ENCODE assay signal across 21 cellular contexts in genomic region chr3:33167716-33168339, GRCh38. TPM values are rescaled to one million over a fixed set of nuclear protein-coding genes. Genes with fewer than 3 reads are reported as not detected.
A peak's percentile ranks its signal among the peaks of the same experiment; 100 is the strongest.
DNase-seq lines count a peak whose midpoint lies in the region; ATAC-seq, FAIRE-seq and TF ChIP-seq lines count a peak whose summit lies in the region.
"Had no signal": no experiment of that assay in that cellular context is flagged by ENCODE, and none has a peak within 500 bp of the region (broad histone marks: within the 10 kb centered on the region; RNA-seq: fewer than 3 reads in every experiment).

No MANE protein-coding gene starts in this region.

- H2BK5ac ChIP-seq in mesendoderm (ENCODE audit: low read length), result no peak overlapping the region

- WGBS in HepG2 (ENCODE audit: low lambda C conversion rate), result 4% methylated on average over 3 of the region's 3 CpGs
- 44% methylated on average over 2 of the region's 3 CpGs for WGBS in right lobe of liver (ENCODE audit: insufficient coverage, low coverage, low lambda C conversion rate, missing lambda C conversion rate)
- WGBS in GM12878 (ENCODE audit: insufficient coverage, insufficient replicate concordance, low lambda C conversion rate, missing lambda C conversion rate), result 22% methylated on average over 3 of the region's 3 CpGs
- no CpG with 5 or more reads among the region's 3 CpGs for WGBS in mesendoderm (ENCODE audit: extremely low coverage, insufficient coverage, low lambda C conversion rate)

- no peak overlapping the region for H3K4ac ChIP-seq in mesendoderm (ENCODE audit: low read depth, low read length)

- BruUV-seq in HepG2 (replicated peaks; lab: Mats Ljungman, UMichigan) (no TSS peak), GM12878 (replicated peaks; lab: Mats Ljungman, UMichigan) (no TSS peak)

- no peaks in the 10 kb centered on the region for H3K9me3 ChIP-seq in HepG2 (ENCODE audit: low read length)
- H3K9me3 ChIP-seq in right lobe of liver, result no peaks in the 10 kb centered on the region
- no peaks in the 10 kb centered on the region for H3K9me3 ChIP-seq in GM12878 (replicated peaks; ENCODE audit: control insufficient read depth, insufficient read depth, low read length)
- H3K9me3 ChIP-seq: HAP-1, Peyer's patch, upper lobe of left lung had no signal

- no peak overlapping the region for H3K23ac ChIP-seq in mesendoderm (ENCODE audit: low read length)

- H2BK15ac ChIP-seq in mesendoderm (replicated peaks; ENCODE audit: low read depth), result no peak overlapping the region

- H3K4me1 ChIP-seq in HepG2 (ENCODE audit: insufficient read depth, low read length) (peaks cover 23% of the 10 kb centered on the region), right lobe of liver (no peaks in the 10 kb centered on the region), GM12878 (ENCODE audit: control insufficient read depth, insufficient read depth, low read length) (no peaks in the 10 kb centered on the region), mesendoderm (ENCODE audit: control insufficient read depth, low read depth, low read length) (no peaks in the 10 kb centered on the region)
- H3K4me1 ChIP-seq: HAP-1, Peyer's patch, upper lobe of left lung had no signal

- no peak overlapping the region for H3K56ac ChIP-seq in mesendoderm (ENCODE audit: low read length)

- no peak overlapping the region for H3K4me3 ChIP-seq in HepG2 (replicated peaks in 1 of 3; ENCODE audit: insufficient read depth in 1 of 3, low read depth in 2 of 3, low read length in 3 of 3)
- H3K4me3 ChIP-seq in right lobe of liver, result no peak overlapping the region
- no peak overlapping the region for H3K4me3 ChIP-seq in GM12878
- H3K4me3 ChIP-seq in mesendoderm (ENCODE audit: low read length), result no peak overlapping the region
- H3K4me3 ChIP-seq in H7 (ENCODE audit: insufficient read depth, low read depth, low read length), result no peak overlapping the region
- H3K4me3 ChIP-seq: HAP-1, Peyer's patch, upper lobe of left lung had no signal

- FAIRE-seq in HepG2 (lab: Jason Lieb, UNC), result no peak
- no peak for FAIRE-seq in GM12878 (lab: Jason Lieb, UNC)

- H3K27me3 ChIP-seq in HepG2 (ENCODE audit: control insufficient read depth in 1 of 2, insufficient read depth in 2 of 2, low read length in 2 of 2), result peaks cover 0 to 4% of the 10 kb centered on the region in 2 experiments; a peak in 1 of 5 replicates
- no peaks in the 10 kb centered on the region for H3K27me3 ChIP-seq in right lobe of liver
- no peaks in the 10 kb centered on the region for H3K27me3 ChIP-seq in GM12878 (replicated peaks in 1 of 2; ENCODE audit: control insufficient read depth in 2 of 2, insufficient read depth in 2 of 2, low read length in 1 of 2)
- H3K27me3 ChIP-seq in mesendoderm (ENCODE audit: insufficient read depth, low read length, poor library complexity), result no peaks in the 10 kb centered on the region
- no peaks in the 10 kb centered on the region for H3K27me3 ChIP-seq in H7 (ENCODE audit: control insufficient read depth, insufficient read depth, low read length)
- H3K27me3 ChIP-seq: Peyer's patch, upper lobe of left lung had no signal

- no peak overlapping the region for H4K8ac ChIP-seq in mesendoderm (ENCODE audit: low read depth, low read length)

- no peak for TF ChIP-seq RAD21 in HepG2 (CRISPR knock-in tag; IDR thresholded peaks at IDR 0.05)
- TF ChIP-seq RAD21 in GM12878 (IDR thresholded peaks at IDR 0.05; ENCODE audit: insufficient read depth, low read depth, low read length), result no peak

- TF ChIP-seq EP300 in HepG2 (IDR thresholded peaks at IDR 0.05; ENCODE audit: low read depth in 2 of 2, low read length in 2 of 2) (no peak), HepG2 (CRISPR knock-in tag; IDR thresholded peaks at IDR 0.05; ENCODE audit: borderline replicate concordance) (no peak), GM12878 (IDR thresholded peaks at IDR 0.05; ENCODE audit: borderline replicate concordance in 1 of 2, control insufficient read depth in 1 of 2, low read depth in 2 of 2, low read length in 2 of 2) (no peak)

- RAD21 ChIA-PET in GM12878 (lab: Charles Lee; ENCODE audit: unreplicated experiment), result interaction anchor here (1.3 kb wide), 1 partner anchor 205 kb away, joined by 3 read pairs; no protein-coding TSS in a partner anchor

- no peaks in the 10 kb centered on the region for H3K79me2 ChIP-seq in HepG2 (ENCODE audit: insufficient read depth, low read length)
- H3K79me2 ChIP-seq in GM12878 (ENCODE audit: control insufficient read depth, insufficient read depth, low read length), result no peaks in the 10 kb centered on the region
- no peaks in the 10 kb centered on the region for H3K79me2 ChIP-seq in mesendoderm (ENCODE audit: control insufficient read depth, insufficient read depth, low read length)

- SMC1A ChIA-PET in GM12878 (lab: Charles Lee; ENCODE audit: uncharacterized antibody, unreplicated experiment), result no interaction called here

- no peak for DNase-seq in HepG2 (ENCODE audit: low spot score)
- DNase-seq in right lobe of liver, result no peak
- DNase-seq in GM12878 (ENCODE audit: low read depth, low spot score), result no peak
- DNase-seq in mesendoderm, result peak; percentile 6
- no peak for DNase-seq in activated CD4-positive, alpha-beta T cell treated with anti-CD3 and anti-CD28 coated beads, Interleukin-2, amount 50 U/mL, for 1 hour
- no peak for DNase-seq in H7
- DNase-seq in cortex of kidney (lab: John Stamatoyannopoulos, UW), result no peak
- DNase-seq: DMS53; hippocampal formation; NCI-H2171; NCI-H774; Peyer's patch; stimulated activated naive CD8-positive, alpha-beta T cell treated with anti-CD3 and anti-CD28 coated beads, Interleukin-15, Interleukin-2, amounts not matched to agents 100 U/mL and 50 U/mL, for 24 hours; T1000; upper lobe of left lung had no signal

- no peak overlapping the region for H4K5ac ChIP-seq in mesendoderm (ENCODE audit: low read length)

- H4K20me1 ChIP-seq in HepG2 (ENCODE audit: insufficient read depth, low read length) (no peaks in the 10 kb centered on the region), GM12878 (ENCODE audit: control insufficient read depth, insufficient read depth) (no peaks in the 10 kb centered on the region)

- ATAC-seq in HepG2 (peak; percentile 89), right lobe of liver (no peak), GM12878 (peak; percentile 39), GM21825 (IDR thresholded peaks at IDR 0.05; ENCODE audit: unreplicated experiment) (no peak)
- ATAC-seq: activated CD4-positive, CD25-positive, alpha-beta regulatory T cell treated with anti-CD3 and anti-CD28 coated beads, Interleukin-2, amount 50 U/mL, for 24 hours; sciatic nerve; stimulated activated naive CD8-positive, alpha-beta T cell treated with anti-CD3 and anti-CD28 coated beads, Interleukin-15, Interleukin-2, amounts not matched to agents 100 U/mL and 50 U/mL, for 24 hours had no signal

- H3K18ac ChIP-seq in mesendoderm (ENCODE audit: low read length), result no peak overlapping the region

- in situ Hi-C loops in HepG2 (cut with HindIII; ENCODE audit: extremely low pct_ligation_motif_present, low pct_unique_long_range_greater_than_20kb), result no loop called here
- in situ Hi-C loops in GM12878 (cut with MboI), result no loop called here

- intact Hi-C loops in HepG2 (cut with micrococcal nuclease; ENCODE audit: unreplicated experiment) (no loop called here), right lobe of liver (cut with DNase I) (no loop called here), GM12878 (cut with micrococcal nuclease; ENCODE audit: unreplicated experiment) (no loop called here)

- H3K36me3 ChIP-seq in HepG2 (replicated peaks in 1 of 2; ENCODE audit: control insufficient read depth in 1 of 2, insufficient read depth in 2 of 2, low read length in 2 of 2), result no peaks in the 10 kb centered on the region
- no peaks in the 10 kb centered on the region for H3K36me3 ChIP-seq in right lobe of liver
- H3K36me3 ChIP-seq in GM12878 (ENCODE audit: control insufficient read depth in 2 of 2, insufficient read depth in 2 of 2, low read length in 1 of 2), result no peaks in the 10 kb centered on the region
- no peaks in the 10 kb centered on the region for H3K36me3 ChIP-seq in mesendoderm (ENCODE audit: control insufficient read depth, insufficient read depth, low read length)
- no peaks in the 10 kb centered on the region for H3K36me3 ChIP-seq in H7 (replicated peaks; ENCODE audit: control insufficient read depth, insufficient read depth, low read length)
- H3K36me3 ChIP-seq: HAP-1, Peyer's patch, upper lobe of left lung had no signal

- no peaks in the 10 kb centered on the region for H3K79me1 ChIP-seq in mesendoderm (ENCODE audit: low read length)

- H3K4me2 ChIP-seq in HepG2 (ENCODE audit: low read depth, low read length) (peak overlapping the region; percentile 48), GM12878 (ENCODE audit: control insufficient read depth, insufficient read depth) (no peak overlapping the region), mesendoderm (ENCODE audit: low read length) (no peak overlapping the region)
- H3K4me2 ChIP-seq: KMS-11 had no signal

- H2AFZ ChIP-seq in HepG2 (ENCODE audit: low read length) (no peak overlapping the region), GM12878 (ENCODE audit: control insufficient read depth, low read depth, low read length) (no peak overlapping the region)

- H3K9ac ChIP-seq in HepG2 (ENCODE audit: insufficient read depth, low read depth, low read length) (no peak overlapping the region), GM12878 (ENCODE audit: control insufficient read depth, insufficient read depth, low read length) (no peak overlapping the region), mesendoderm (ENCODE audit: low read length) (no peak overlapping the region)
- H3K9ac ChIP-seq: KMS-11 had no signal

- TF ChIP-seq POLR2A in HepG2 (IDR thresholded peaks at IDR 0.05; ENCODE audit: insufficient read depth in 1 of 2, low read depth in 2 of 2, low read length in 2 of 2) (no peak), right lobe of liver (IDR thresholded peaks at IDR 0.05) (no peak), GM12878 (IDR thresholded peaks at IDR 0.05; ENCODE audit: low read depth, low read length) (no peak)

- no peak overlapping the region for H2BK120ac ChIP-seq in mesendoderm (ENCODE audit: low read depth, low read length)

- no peak for TF ChIP-seq CTCF in HepG2 (CRISPR knock-in tag; IDR thresholded peaks at IDR 0.05)
- TF ChIP-seq CTCF in right lobe of liver (IDR thresholded peaks at IDR 0.05), result no peak
- TF ChIP-seq CTCF in GM12878 (IDR thresholded peaks at IDR 0.05 in 2 of 3, conservative IDR thresholded peaks at IDR 0.05 in 1 of 3; ENCODE audit: control insufficient read depth in 2 of 3, extremely low read depth in 1 of 3, insufficient read depth in 1 of 3, low read depth in 3 of 3, low read length in 3 of 3), result no peak

- POLR2A ChIA-PET in HepG2 (lab: Yijun Ruan, JAX), result no interaction called here
- POLR2A ChIA-PET in GM12878 (lab: Charles Lee), result no interaction called here

- no peak overlapping the region for H2AK5ac ChIP-seq in mesendoderm (ENCODE audit: low read length)

- H3K27ac ChIP-seq in HepG2 (ENCODE audit: extremely low read length, insufficient read depth, low read length) (no peak overlapping the region), right lobe of liver (no peak overlapping the region), GM12878 (ENCODE audit: control insufficient read depth, insufficient read depth) (no peak overlapping the region), mesendoderm (ENCODE audit: low read depth, low read length) (no peak overlapping the region)
- H3K27ac ChIP-seq: KMS-11, Peyer's patch, upper lobe of left lung had no signal

- CTCF ChIA-PET in HepG2 (lab: Yijun Ruan, JAX; ENCODE audit: low intra/inter-chr PET ratio, low total read pairs), result no interaction called here
- CTCF ChIA-PET in GM12878 (lab: Yijun Ruan, JAX), result interaction anchor here (1.1 to 1.8 kb wide), 3 partner anchors 13 to 40 kb away, joined by 3 to 8 read pairs (median 4); no protein-coding TSS in a partner anchor

RNA-seq across cellular contexts. Expression of gene SUSD5, which starts 50.8 kb away (rescaled TPM):
- total RNA-seq in HepG2 (2016; rRNA removed; fragmentation: Illumina TruSeq; extraction: Trizol) (not detected in 2 replicates), right lobe of liver (under 1 TPM in 4 of 6 experiments, not detected in 2; 0.05 to 0.20 (median 0.16) TPM), GM12878 (2014; rRNA removed) (not detected in 2 replicates), GM12878 (2014; rRNA removed; fragmentation: Illumina TruSeq; extraction: Trizol) (0.04 and 0.18 TPM in 2 replicates), GM12878 (2021) (0.05 TPM in 1 of 2 replicates, not detected in the other)
- not detected in 2 replicates for total RNA-seq in HepG2 (2016; cell fraction: cytosol; rRNA removed; fragmentation: Illumina TruSeq; extraction: Trizol; ENCODE audit: low read depth)
- total RNA-seq in HepG2 (2016; cell fraction: insoluble cytoplasmic fraction; rRNA removed; fragmentation: Illumina TruSeq; extraction: Trizol), result not detected in 2 replicates
- not detected in 2 replicates for total RNA-seq in HepG2 (2016; cell fraction: membrane; rRNA removed; fragmentation: Illumina TruSeq; extraction: Trizol)
- not detected in 2 replicates for total RNA-seq in HepG2 (2016; cell fraction: nucleus; rRNA removed; fragmentation: Illumina TruSeq; extraction: Trizol)
- polyA plus RNA-seq in HepG2 (2011; rRNA removed) (not detected in 2 replicates), GM12878 (2011; rRNA removed) (not detected in 2 replicates), GM12878 (2014; fragmentation: Illumina TruSeq; extraction: Trizol) (0.03 and 0.06 TPM in 2 replicates), GM12878 (2014; fragmentation: Nextera tagmentation; extraction: Ambion mirVana) (under 1 TPM; 0.02 to 0.04 TPM), GM12878 (2014; rRNA removed) (0.01 TPM in 1 of 2 replicates, not detected in the other), GM12878 (2016; fragmentation: Nextera tagmentation; extraction: Ambion mirVana) (not detected)
- not detected in 2 replicates for polyA plus RNA-seq in HepG2 (2011; cell fraction: cytosol; rRNA removed)
- not detected in 2 replicates for polyA plus RNA-seq in HepG2 (2011; cell fraction: nucleus; rRNA removed)
- polyA plus RNA-seq in HepG2 (2012), result not detected in 2 replicates
- not detected in 2 replicates for polyA plus RNA-seq in HepG2 (2016; cell fraction: cytosol; fragmentation: Illumina TruSeq; extraction: Trizol; ENCODE audit: low read depth)
- not detected in 2 replicates for polyA plus RNA-seq in HepG2 (2016; cell fraction: insoluble cytoplasmic fraction; fragmentation: Illumina TruSeq; extraction: Trizol; ENCODE audit: low read depth)
- polyA plus RNA-seq in HepG2 (2016; cell fraction: membrane; fragmentation: Illumina TruSeq; extraction: Trizol; ENCODE audit: low read depth), result not detected in 2 replicates
- polyA plus RNA-seq in HepG2 (2016; cell fraction: nucleus; fragmentation: Illumina TruSeq; extraction: Trizol; ENCODE audit: insufficient read depth, low read depth), result not detected in 2 replicates
- polyA minus RNA-seq in HepG2 (2011; rRNA and poly(A)+ RNA removed; ENCODE audit: low replicate concordance), result not detected in 2 replicates
- not detected in 2 replicates for polyA minus RNA-seq in HepG2 (2011; cell fraction: cytosol; rRNA and poly(A)+ RNA removed)
- not detected in 2 replicates for polyA minus RNA-seq in HepG2 (2011; cell fraction: nucleus; rRNA and poly(A)+ RNA removed)
- not detected in 2 replicates for total RNA-seq in GM12878 (2013; cell fraction: nucleolus; rRNA removed)
- polyA plus RNA-seq in GM12878 (2011; ENCODE audit: low read depth), result not detected
- polyA plus RNA-seq in GM12878 (2011; cell fraction: cytosol; rRNA removed), result not detected in 2 replicates
- polyA plus RNA-seq in GM12878 (2011; cell fraction: nucleus; rRNA removed), result not detected in 2 replicates
- 0.04 TPM in 1 of 2 replicates, not detected in the other for polyA plus RNA-seq in GM12878 (2012)
- not detected in 2 replicates for polyA minus RNA-seq in GM12878 (2011; rRNA and poly(A)+ RNA removed)
- polyA minus RNA-seq in GM12878 (2011; cell fraction: cytosol; rRNA and poly(A)+ RNA removed), result not detected in 2 replicates
- not detected in 2 replicates for polyA minus RNA-seq in GM12878 (2011; cell fraction: nucleus; rRNA and poly(A)+ RNA removed)
- 3.1 TPM for polyA plus RNA-seq in mesendoderm (2013, experiment 1 of 2)
- polyA plus RNA-seq in mesendoderm (2013, experiment 2 of 2), result 3.6 TPM
- 0.59 TPM in 2 replicates for total RNA-seq in H7 (2014; rRNA removed; shearing (Covaris generic))
- total RNA-seq: activated T-helper 2 cell treated with anti-CD3 and anti-CD28 coated beads, Interferon-gamma antibody, Interleukin-2, Interleukin-4, amounts not matched to agents 10 μg/mL and 5 μg/mL and 100 μg/mL, durations not matched to agents 14 hours and 24 hours and 36 hours had no signal

RNA-seq across cellular contexts. Expression of gene CRTAP, which starts 54.0 kb away (rescaled TPM):
- total RNA-seq in HepG2 (2016; rRNA removed; fragmentation: Illumina TruSeq; extraction: Trizol), result 46.1 and 54.2 TPM in 2 replicates
- 26.6 and 28.3 TPM in 2 replicates for total RNA-seq in HepG2 (2016; cell fraction: cytosol; rRNA removed; fragmentation: Illumina TruSeq; extraction: Trizol; ENCODE audit: low read depth)
- total RNA-seq in HepG2 (2016; cell fraction: insoluble cytoplasmic fraction; rRNA removed; fragmentation: Illumina TruSeq; extraction: Trizol), result 34.2 and 54.9 TPM in 2 replicates
- total RNA-seq in HepG2 (2016; cell fraction: membrane; rRNA removed; fragmentation: Illumina TruSeq; extraction: Trizol), result 85.6 and 91.0 TPM in 2 replicates
- 39.9 and 50.8 TPM in 2 replicates for total RNA-seq in HepG2 (2016; cell fraction: nucleus; rRNA removed; fragmentation: Illumina TruSeq; extraction: Trizol)
- 86.2 and 119 TPM in 2 replicates for polyA plus RNA-seq in HepG2 (2011; rRNA removed)
- 84.4 and 95.4 TPM in 2 replicates for polyA plus RNA-seq in HepG2 (2011; cell fraction: cytosol; rRNA removed)
- 22.0 and 27.3 TPM in 2 replicates for polyA plus RNA-seq in HepG2 (2011; cell fraction: nucleus; rRNA removed)
- 67.7 and 77.4 TPM in 2 replicates for polyA plus RNA-seq in HepG2 (2012)
- polyA plus RNA-seq in HepG2 (2016; cell fraction: cytosol; fragmentation: Illumina TruSeq; extraction: Trizol; ENCODE audit: low read depth), result 56.8 and 61.8 TPM in 2 replicates
- polyA plus RNA-seq in HepG2 (2016; cell fraction: insoluble cytoplasmic fraction; fragmentation: Illumina TruSeq; extraction: Trizol; ENCODE audit: low read depth), result 67.1 and 72.0 TPM in 2 replicates
- polyA plus RNA-seq in HepG2 (2016; cell fraction: membrane; fragmentation: Illumina TruSeq; extraction: Trizol; ENCODE audit: low read depth), result 112 and 133 TPM in 2 replicates
- 93.0 and 101 TPM in 2 replicates for polyA plus RNA-seq in HepG2 (2016; cell fraction: nucleus; fragmentation: Illumina TruSeq; extraction: Trizol; ENCODE audit: insufficient read depth, low read depth)
- 51.0 and 179 TPM in 2 replicates for polyA minus RNA-seq in HepG2 (2011; rRNA and poly(A)+ RNA removed; ENCODE audit: low replicate concordance)
- polyA minus RNA-seq in HepG2 (2011; cell fraction: cytosol; rRNA and poly(A)+ RNA removed), result 49.0 and 49.8 TPM in 2 replicates
- 10.0 and 11.6 TPM in 2 replicates for polyA minus RNA-seq in HepG2 (2011; cell fraction: nucleus; rRNA and poly(A)+ RNA removed)
- 10 to 100 TPM; 33.1 to 54.9 (median 46.8) TPM for total RNA-seq in right lobe of liver
- 1.1 and 1.9 TPM in 2 replicates for total RNA-seq in GM12878 (2013; cell fraction: nucleolus; rRNA removed)
- 19.0 and 25.1 TPM in 2 replicates for total RNA-seq in GM12878 (2014; rRNA removed)
- total RNA-seq in GM12878 (2014; rRNA removed; fragmentation: Illumina TruSeq; extraction: Trizol), result 18.5 and 20.8 TPM in 2 replicates
- total RNA-seq in GM12878 (2021), result 38.4 and 43.6 TPM in 2 replicates
- 7.2 TPM for polyA plus RNA-seq in GM12878 (2011; ENCODE audit: low read depth)
- 37.0 and 40.8 TPM in 2 replicates for polyA plus RNA-seq in GM12878 (2011; rRNA removed)
- polyA plus RNA-seq in GM12878 (2011; cell fraction: cytosol; rRNA removed), result 29.0 TPM in 2 replicates
- polyA plus RNA-seq in GM12878 (2011; cell fraction: nucleus; rRNA removed), result 9.0 and 10.1 TPM in 2 replicates
- polyA plus RNA-seq in GM12878 (2012), result 19.2 and 31.7 TPM in 2 replicates
- polyA plus RNA-seq in GM12878 (2014; fragmentation: Illumina TruSeq; extraction: Trizol), result 42.3 and 45.3 TPM in 2 replicates
- polyA plus RNA-seq in GM12878 (2014; fragmentation: Nextera tagmentation; extraction: Ambion mirVana), result 1 to 10 TPM; 6.0 to 6.2 TPM
- polyA plus RNA-seq in GM12878 (2014; rRNA removed), result 34.5 and 35.5 TPM in 2 replicates
- 10 to 100 TPM; 23.1 to 23.5 TPM for polyA plus RNA-seq in GM12878 (2016; fragmentation: Nextera tagmentation; extraction: Ambion mirVana)
- polyA minus RNA-seq in GM12878 (2011; rRNA and poly(A)+ RNA removed), result 18.1 and 18.3 TPM in 2 replicates
- 13.1 and 15.2 TPM in 2 replicates for polyA minus RNA-seq in GM12878 (2011; cell fraction: cytosol; rRNA and poly(A)+ RNA removed)
- 2.3 and 4.8 TPM in 2 replicates for polyA minus RNA-seq in GM12878 (2011; cell fraction: nucleus; rRNA and poly(A)+ RNA removed)
- polyA plus RNA-seq in mesendoderm (2013, experiment 1 of 2), result 87.5 TPM
- polyA plus RNA-seq in mesendoderm (2013, experiment 2 of 2), result 87.2 TPM
- total RNA-seq in H7 (2014; rRNA removed; shearing (Covaris generic)), result 159 and 193 TPM in 2 replicates

Comparison
In these comparisons a context has a peak if more than half of its experiments do, and no peak if none do; other contexts are left out.
1. ATAC-seq: peak in HepG2 (single experiment) and GM12878 (single experiment); none in right lobe of liver (0 of 4) and GM21825 (single experiment).